In genomic region chr17:45311762-45312476, GRCh38 we compare ENCODE assay signal across 2 cellular contexts.
TF ChIP-seq lines count a peak whose summit lies in the region.

No MANE protein-coding gene starts in this region.

TF ChIP-seq in HEK293, 187 proteins besides CTCF, POLR2A, EP300 and RAD21 (continued from another document and continues in another):
- TF ChIP-seq, protein P1, sequence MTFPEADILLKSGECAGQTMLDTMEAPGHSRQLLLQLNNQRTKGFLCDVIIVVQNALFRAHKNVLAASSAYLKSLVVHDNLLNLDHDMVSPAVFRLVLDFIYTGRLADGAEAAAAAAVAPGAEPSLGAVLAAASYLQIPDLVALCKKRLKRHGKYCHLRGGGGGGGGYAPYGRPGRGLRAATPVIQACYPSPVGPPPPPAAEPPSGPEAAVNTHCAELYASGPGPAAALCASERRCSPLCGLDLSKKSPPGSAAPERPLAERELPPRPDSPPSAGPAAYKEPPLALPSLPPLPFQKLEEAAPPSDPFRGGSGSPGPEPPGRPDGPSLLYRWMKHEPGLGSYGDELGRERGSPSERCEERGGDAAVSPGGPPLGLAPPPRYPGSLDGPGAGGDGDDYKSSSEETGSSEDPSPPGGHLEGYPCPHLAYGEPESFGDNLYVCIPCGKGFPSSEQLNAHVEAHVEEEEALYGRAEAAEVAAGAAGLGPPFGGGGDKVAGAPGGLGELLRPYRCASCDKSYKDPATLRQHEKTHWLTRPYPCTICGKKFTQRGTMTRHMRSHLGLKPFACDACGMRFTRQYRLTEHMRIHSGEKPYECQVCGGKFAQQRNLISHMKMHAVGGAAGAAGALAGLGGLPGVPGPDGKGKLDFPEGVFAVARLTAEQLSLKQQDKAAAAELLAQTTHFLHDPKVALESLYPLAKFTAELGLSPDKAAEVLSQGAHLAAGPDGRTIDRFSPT (tag by site-specific recombination; IDR thresholded peaks at IDR 0.05), result peak; percentile 56; the same call in 1 of the 2 replicates
- TF ChIP-seq ZNF266 (tag by site-specific recombination; IDR thresholded peaks at IDR 0.05; ENCODE audit: low read depth), result no peak
- TF ChIP-seq KLF8 (tag by site-specific recombination; IDR thresholded peaks at IDR 0.05), result no peak; the same call in 1 of the 2 replicates
- no peak for TF ChIP-seq ZNF169 (tag by site-specific recombination; IDR thresholded peaks at IDR 0.05)
- TF ChIP-seq, protein P2, sequence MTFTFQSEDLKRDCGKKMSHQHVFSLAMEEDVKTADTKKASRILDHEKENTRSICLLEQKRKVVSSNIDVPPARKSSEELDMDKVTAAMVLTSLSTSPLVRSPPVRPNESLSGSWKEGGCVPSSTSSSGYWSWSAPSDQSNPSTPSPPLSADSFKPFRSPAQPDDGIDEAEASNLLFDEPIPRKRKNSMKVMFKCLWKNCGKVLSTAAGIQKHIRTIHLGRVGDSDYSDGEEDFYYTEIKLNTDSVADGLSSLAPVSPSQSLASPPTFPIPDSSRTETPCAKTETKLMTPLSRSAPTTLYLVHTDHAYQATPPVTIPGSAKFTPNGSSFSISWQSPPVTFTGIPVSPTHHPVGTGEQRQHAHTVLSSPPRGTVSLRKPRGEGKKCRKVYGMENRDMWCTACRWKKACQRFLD (tag by site-specific recombination; IDR thresholded peaks at IDR 0.05), result no peak
- no peak for TF ChIP-seq ZNF585B (tag by site-specific recombination; IDR thresholded peaks at IDR 0.05)
- TF ChIP-seq, protein P3, sequence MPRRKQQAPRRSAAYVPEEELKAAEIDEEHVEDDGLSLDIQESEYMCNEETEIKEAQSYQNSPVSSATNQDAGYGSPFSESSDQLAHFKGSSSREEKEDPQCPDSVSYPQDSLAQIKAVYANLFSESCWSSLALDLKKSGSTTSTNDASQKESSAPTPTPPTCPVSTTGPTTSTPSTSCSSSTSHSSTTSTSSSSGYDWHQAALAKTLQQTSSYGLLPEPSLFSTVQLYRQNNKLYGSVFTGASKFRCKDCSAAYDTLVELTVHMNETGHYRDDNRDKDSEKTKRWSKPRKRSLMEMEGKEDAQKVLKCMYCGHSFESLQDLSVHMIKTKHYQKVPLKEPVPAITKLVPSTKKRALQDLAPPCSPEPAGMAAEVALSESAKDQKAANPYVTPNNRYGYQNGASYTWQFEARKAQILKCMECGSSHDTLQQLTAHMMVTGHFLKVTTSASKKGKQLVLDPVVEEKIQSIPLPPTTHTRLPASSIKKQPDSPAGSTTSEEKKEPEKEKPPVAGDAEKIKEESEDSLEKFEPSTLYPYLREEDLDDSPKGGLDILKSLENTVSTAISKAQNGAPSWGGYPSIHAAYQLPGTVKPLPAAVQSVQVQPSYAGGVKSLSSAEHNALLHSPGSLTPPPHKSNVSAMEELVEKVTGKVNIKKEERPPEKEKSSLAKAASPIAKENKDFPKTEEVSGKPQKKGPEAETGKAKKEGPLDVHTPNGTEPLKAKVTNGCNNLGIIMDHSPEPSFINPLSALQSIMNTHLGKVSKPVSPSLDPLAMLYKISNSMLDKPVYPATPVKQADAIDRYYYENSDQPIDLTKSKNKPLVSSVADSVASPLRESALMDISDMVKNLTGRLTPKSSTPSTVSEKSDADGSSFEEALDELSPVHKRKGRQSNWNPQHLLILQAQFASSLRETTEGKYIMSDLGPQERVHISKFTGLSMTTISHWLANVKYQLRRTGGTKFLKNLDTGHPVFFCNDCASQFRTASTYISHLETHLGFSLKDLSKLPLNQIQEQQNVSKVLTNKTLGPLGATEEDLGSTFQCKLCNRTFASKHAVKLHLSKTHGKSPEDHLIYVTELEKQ (tag by site-specific recombination; IDR thresholded peaks at IDR 0.05; ENCODE audit: borderline replicate concordance), result peak; percentile 36; the same call in 1 of the 2 replicates
- TF ChIP-seq ZFP41 (tag by site-specific recombination; IDR thresholded peaks at IDR 0.05; ENCODE audit: borderline replicate concordance), result no peak
- no peak for TF ChIP-seq ZNF830 (tag by site-specific recombination; IDR thresholded peaks at IDR 0.05; ENCODE audit: low read depth)
- no peak for TF ChIP-seq ZNF610 (tag by site-specific recombination; IDR thresholded peaks at IDR 0.05; ENCODE audit: borderline replicate concordance)
- no peak for TF ChIP-seq HOXA7 (CRISPR knock-in tag; IDR thresholded peaks at IDR 0.05; ENCODE audit: borderline replicate concordance)
- TF ChIP-seq ZNF660 (tag by site-specific recombination; IDR thresholded peaks at IDR 0.05), result 0 out of 2 replicates have a peak, but pooled peaks have one; percentile 14
- TF ChIP-seq WT1 (tag by site-specific recombination; IDR thresholded peaks at IDR 0.05), result no peak
- TF ChIP-seq FEZF1 (tag by site-specific recombination; IDR thresholded peaks at IDR 0.05), result no peak
- no peak for TF ChIP-seq ZNF837 (tag by site-specific recombination; IDR thresholded peaks at IDR 0.05)
- no peak for TF ChIP-seq GLI4 (tag by site-specific recombination; IDR thresholded peaks at IDR 0.05)
- TF ChIP-seq ZBTB20 (tag by site-specific recombination; IDR thresholded peaks at IDR 0.05), result no peak
- no peak for TF ChIP-seq GLI2 (tag by site-specific recombination; IDR thresholded peaks at IDR 0.05; ENCODE audit: borderline replicate concordance, low read depth)
- TF ChIP-seq ZSCAN30 (tag by site-specific recombination; IDR thresholded peaks at IDR 0.05), result no peak
- TF ChIP-seq ZNF449 (tag by site-specific recombination; IDR thresholded peaks at IDR 0.05), result peak; percentile 98

TF ChIP-seq in HepG2, 621 proteins besides CTCF, POLR2A, EP300 and RAD21 (continued from another document and continues in another):
- TF ChIP-seq PRDM4 (CRISPR knock-in tag; IDR thresholded peaks at IDR 0.05; ENCODE audit: borderline replicate concordance) (no peak), ZEB1 (IDR thresholded peaks at IDR 0.05; ENCODE audit: insufficient replicate concordance, low read depth) (no peak), BRCA1 (CRISPR knock-in tag; IDR thresholded peaks at IDR 0.05) (no peak), ZNF780A (CRISPR knock-in tag; IDR thresholded peaks at IDR 0.05) (no peak), MTA1 (CRISPR knock-in tag; IDR thresholded peaks at IDR 0.05; ENCODE audit: borderline replicate concordance) (peak; percentile 55; the same call in 1 of the 2 replicates), ARHGAP35 (CRISPR knock-in tag; IDR thresholded peaks at IDR 0.05; ENCODE audit: borderline replicate concordance) (peak; percentile 42; the same call in 1 of the 2 replicates), NFIC (IDR thresholded peaks at IDR 0.05; ENCODE audit: low read length) (no peak), KDM6A (CRISPR knock-in tag; IDR thresholded peaks at IDR 0.05; ENCODE audit: low read depth) (peak; percentile 53), MIXL1 (CRISPR knock-in tag; IDR thresholded peaks at IDR 0.05) (peak; percentile 81), MAZ (IDR thresholded peaks at IDR 0.05; ENCODE audit: borderline replicate concordance, low read depth, low read length) (no peak), MAZ (CRISPR knock-in tag; IDR thresholded peaks at IDR 0.05; ENCODE audit: low read depth) (no peak), SRSF4 (IDR thresholded peaks at IDR 0.05; ENCODE audit: low read depth, low read length, poor library complexity, severe bottlenecking) (no peak), ZFP36L1 (CRISPR knock-in tag; IDR thresholded peaks at IDR 0.05) (peak; percentile 39; the same call in 1 of the 2 replicates), ELF4 (CRISPR knock-in tag; IDR thresholded peaks at IDR 0.05; ENCODE audit: borderline replicate concordance) (no peak), MNT (IDR thresholded peaks at IDR 0.05) (no peak), SIX1 (CRISPR knock-in tag; IDR thresholded peaks at IDR 0.05; ENCODE audit: borderline replicate concordance) (peak; percentile 71; the same call in 1 of the 2 replicates), ZNF619 (CRISPR knock-in tag; IDR thresholded peaks at IDR 0.05) (no peak; the same call in 1 of the 2 replicates), FOXK2 (IDR thresholded peaks at IDR 0.05) (no peak), ZBTB3 (CRISPR knock-in tag; IDR thresholded peaks at IDR 0.05; ENCODE audit: borderline replicate concordance, low read depth) (no peak), CBX1 (IDR thresholded peaks at IDR 0.05; ENCODE audit: low read depth) (no peak)
- TF ChIP-seq, protein P4, sequence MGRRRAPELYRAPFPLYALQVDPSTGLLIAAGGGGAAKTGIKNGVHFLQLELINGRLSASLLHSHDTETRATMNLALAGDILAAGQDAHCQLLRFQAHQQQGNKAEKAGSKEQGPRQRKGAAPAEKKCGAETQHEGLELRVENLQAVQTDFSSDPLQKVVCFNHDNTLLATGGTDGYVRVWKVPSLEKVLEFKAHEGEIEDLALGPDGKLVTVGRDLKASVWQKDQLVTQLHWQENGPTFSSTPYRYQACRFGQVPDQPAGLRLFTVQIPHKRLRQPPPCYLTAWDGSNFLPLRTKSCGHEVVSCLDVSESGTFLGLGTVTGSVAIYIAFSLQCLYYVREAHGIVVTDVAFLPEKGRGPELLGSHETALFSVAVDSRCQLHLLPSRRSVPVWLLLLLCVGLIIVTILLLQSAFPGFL (CRISPR knock-in tag; IDR thresholded peaks at IDR 0.05), result no peak
- TF ChIP-seq, protein P5, sequence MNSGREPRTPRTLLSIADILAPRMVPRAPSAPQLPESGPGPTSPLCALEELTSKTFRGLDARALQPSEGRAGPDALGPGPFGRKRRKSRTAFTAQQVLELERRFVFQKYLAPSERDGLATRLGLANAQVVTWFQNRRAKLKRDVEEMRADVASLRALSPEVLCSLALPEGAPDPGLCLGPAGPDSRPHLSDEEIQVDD (CRISPR knock-in tag; IDR thresholded peaks at IDR 0.05; ENCODE audit: borderline replicate concordance), result no peak
- TF ChIP-seq, protein P6, sequence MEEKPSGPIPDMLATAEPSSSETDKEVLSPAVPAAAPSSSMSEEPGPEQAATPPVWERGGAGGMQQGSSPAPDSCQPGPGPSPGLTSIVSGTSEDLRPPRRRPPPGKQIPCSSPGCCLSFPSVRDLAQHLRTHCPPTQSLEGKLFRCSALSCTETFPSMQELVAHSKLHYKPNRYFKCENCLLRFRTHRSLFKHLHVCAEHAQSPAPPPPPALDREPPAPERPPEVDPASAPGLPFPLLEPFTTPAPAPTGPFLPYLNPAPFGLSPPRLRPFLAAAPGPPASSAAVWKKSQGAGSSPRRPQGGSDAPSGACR (CRISPR knock-in tag; IDR thresholded peaks at IDR 0.05), result no peak; the same call in 1 of the 2 replicates
- TF ChIP-seq, protein P7, sequence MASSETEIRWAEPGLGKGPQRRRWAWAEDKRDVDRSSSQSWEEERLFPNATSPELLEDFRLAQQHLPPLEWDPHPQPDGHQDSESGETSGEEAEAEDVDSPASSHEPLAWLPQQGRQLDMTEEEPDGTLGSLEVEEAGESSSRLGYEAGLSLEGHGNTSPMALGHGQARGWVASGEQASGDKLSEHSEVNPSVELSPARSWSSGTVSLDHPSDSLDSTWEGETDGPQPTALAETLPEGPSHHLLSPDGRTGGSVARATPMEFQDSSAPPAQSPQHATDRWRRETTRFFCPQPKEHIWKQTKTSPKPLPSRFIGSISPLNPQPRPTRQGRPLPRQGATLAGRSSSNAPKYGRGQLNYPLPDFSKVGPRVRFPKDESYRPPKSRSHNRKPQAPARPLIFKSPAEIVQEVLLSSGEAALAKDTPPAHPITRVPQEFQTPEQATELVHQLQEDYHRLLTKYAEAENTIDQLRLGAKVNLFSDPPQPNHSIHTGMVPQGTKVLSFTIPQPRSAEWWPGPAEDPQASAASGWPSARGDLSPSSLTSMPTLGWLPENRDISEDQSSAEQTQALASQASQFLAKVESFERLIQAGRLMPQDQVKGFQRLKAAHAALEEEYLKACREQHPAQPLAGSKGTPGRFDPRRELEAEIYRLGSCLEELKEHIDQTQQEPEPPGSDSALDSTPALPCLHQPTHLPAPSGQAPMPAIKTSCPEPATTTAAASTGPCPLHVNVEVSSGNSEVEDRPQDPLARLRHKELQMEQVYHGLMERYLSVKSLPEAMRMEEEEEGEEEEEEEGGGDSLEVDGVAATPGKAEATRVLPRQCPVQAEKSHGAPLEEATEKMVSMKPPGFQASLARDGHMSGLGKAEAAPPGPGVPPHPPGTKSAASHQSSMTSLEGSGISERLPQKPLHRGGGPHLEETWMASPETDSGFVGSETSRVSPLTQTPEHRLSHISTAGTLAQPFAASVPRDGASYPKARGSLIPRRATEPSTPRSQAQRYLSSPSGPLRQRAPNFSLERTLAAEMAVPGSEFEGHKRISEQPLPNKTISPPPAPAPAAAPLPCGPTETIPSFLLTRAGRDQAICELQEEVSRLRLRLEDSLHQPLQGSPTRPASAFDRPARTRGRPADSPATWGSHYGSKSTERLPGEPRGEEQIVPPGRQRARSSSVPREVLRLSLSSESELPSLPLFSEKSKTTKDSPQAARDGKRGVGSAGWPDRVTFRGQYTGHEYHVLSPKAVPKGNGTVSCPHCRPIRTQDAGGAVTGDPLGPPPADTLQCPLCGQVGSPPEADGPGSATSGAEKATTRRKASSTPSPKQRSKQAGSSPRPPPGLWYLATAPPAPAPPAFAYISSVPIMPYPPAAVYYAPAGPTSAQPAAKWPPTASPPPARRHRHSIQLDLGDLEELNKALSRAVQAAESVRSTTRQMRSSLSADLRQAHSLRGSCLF (CRISPR knock-in tag; IDR thresholded peaks at IDR 0.05; ENCODE audit: borderline replicate concordance), result no peak
